Comparison of ENCODE assay signal across 8 cellular contexts in the genomic region with DNA sequence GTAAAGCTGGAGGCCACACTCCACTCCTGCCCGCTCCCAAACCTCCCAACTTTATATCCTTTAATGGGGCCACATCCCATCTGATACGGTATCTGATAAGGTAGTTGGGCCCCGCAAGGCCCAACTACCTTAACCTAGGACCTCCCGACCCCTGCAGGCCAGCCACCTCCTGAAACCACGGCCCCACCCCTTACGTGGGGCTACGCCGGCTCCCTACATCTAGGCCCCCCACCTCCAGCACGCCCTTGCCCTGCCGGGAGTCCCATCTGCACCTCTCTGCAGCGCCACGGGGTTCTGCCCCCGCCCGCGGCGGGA.
DNase-seq lines count a peak whose midpoint lies in the region; ATAC-seq and TF ChIP-seq lines count a peak whose summit lies in the region.

No MANE protein-coding gene starts in this region.

- H3K4me3 Mint-ChIP-seq in central memory CD8-positive, alpha-beta T cell = peak overlapping the region; percentile 86
- peak overlapping the region; percentile 85 for H3K4me3 Mint-ChIP-seq in nephron progenitor cell

- peaks cover 24% of the 10 kb centered on the region for H3K36me3 Mint-ChIP-seq in central memory CD8-positive, alpha-beta T cell (ENCODE audit: insufficient read depth)
- H3K36me3 Mint-ChIP-seq in nephron progenitor cell (ENCODE audit: low read depth) = peaks cover 26% of the 10 kb centered on the region

- peak; percentile 5 for ATAC-seq in HG03521 (IDR thresholded peaks at IDR 0.05; ENCODE audit: unreplicated experiment)
- no peak for ATAC-seq in central memory CD8-positive, alpha-beta T cell (replicated peaks; ENCODE audit: extremely low read depth, poor library complexity, severe bottlenecking)

- DNase-seq in GM19240 (ENCODE audit: insufficient read length, low spot score) (peak; percentile 69), nephron progenitor cell (no peak), NCI-H526 (lab: John Stamatoyannopoulos, UW) (no peak), glomerular visceral epithelial cell (ENCODE audit: extremely low spot score) (no peak), NCI-H510A treated with DMSO at 0.1 percent for 48 hours (lab: John Stamatoyannopoulos, UW) (no peak), SHP77 (lab: John Stamatoyannopoulos, UW) (no peak)
- no peak for DNase-seq in central memory CD8-positive, alpha-beta T cell (ENCODE audit: low spot score in 2 of 2)

- TF ChIP-seq CTCF in nephron progenitor cell (IDR thresholded peaks at IDR 0.05) = no peak

- no peaks in the 10 kb centered on the region for H3K27me3 Mint-ChIP-seq in central memory CD8-positive, alpha-beta T cell
- peaks cover 3% of the 10 kb centered on the region for H3K27me3 Mint-ChIP-seq in nephron progenitor cell (ENCODE audit: low read depth, poor library complexity)

- peaks cover 41% of the 10 kb centered on the region for H3K4me1 Mint-ChIP-seq in central memory CD8-positive, alpha-beta T cell
- H3K4me1 Mint-ChIP-seq in nephron progenitor cell = peaks cover 28% of the 10 kb centered on the region

- no peak overlapping the region for H3K27ac Mint-ChIP-seq in central memory CD8-positive, alpha-beta T cell (ENCODE audit: low read depth)
- H3K27ac Mint-ChIP-seq in nephron progenitor cell = no peak overlapping the region

- no peaks in the 10 kb centered on the region for H3K9me3 Mint-ChIP-seq in central memory CD8-positive, alpha-beta T cell
- no peaks in the 10 kb centered on the region for H3K9me3 Mint-ChIP-seq in nephron progenitor cell
